ENCODE assay signal across 8 cellular contexts in the genomic region with DNA sequence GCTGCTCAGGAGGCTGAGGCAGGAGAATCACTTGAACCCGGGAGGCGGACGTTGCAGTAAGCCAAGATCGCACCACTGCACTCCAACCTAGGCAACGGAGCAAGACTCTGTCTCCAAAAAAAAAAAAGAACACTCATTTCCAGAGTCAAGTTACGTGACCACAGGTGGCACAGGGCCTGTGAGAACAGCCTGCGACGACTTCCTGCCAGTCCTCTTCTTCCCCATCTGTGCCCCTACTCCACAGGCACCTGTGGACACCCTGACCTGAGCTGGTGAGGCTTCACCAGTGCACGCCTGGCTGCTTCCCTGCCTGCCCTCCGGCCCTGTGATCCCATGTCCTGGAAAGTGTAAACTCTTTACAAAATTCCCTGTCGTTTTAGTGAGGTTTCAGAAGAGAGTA.
DNase-seq lines count a peak whose midpoint lies in the region; ATAC-seq and TF ChIP-seq lines count a peak whose summit lies in the region.

No MANE protein-coding gene starts in this region.

- no peak for DNase-seq in activated CD4-positive, CD25-positive, alpha-beta regulatory T cell (lab: John Stamatoyannopoulos, UW)
- DNase-seq in T-helper 9 cell, result peak; percentile 26
- DNase-seq in spleen, result peak; percentile 83
- no peak for DNase-seq in ureter (ENCODE audit: low spot score)
- DNase-seq in GM10266 (ENCODE audit: extremely low spot score), result no peak

- 37 to 62% (median 50%) methylated on average over 11 of the region's 11 CpGs for WGBS in spleen, 5 donors

- no peaks in the 10 kb centered on the region for H3K9me3 ChIP-seq in spleen

- ATAC-seq in activated CD4-positive, CD25-positive, alpha-beta regulatory T cell treated with anti-CD3 and anti-CD28 coated beads, Interleukin-2, amount 50 U/mL, for 24 hours, result peak; percentile 72 to 75
- ATAC-seq in HG02943 (IDR thresholded peaks at IDR 0.05; ENCODE audit: low read depth, unreplicated experiment) (peak; percentile 52), HG03045 (IDR thresholded peaks at IDR 0.05; ENCODE audit: unreplicated experiment) (no peak)

- no peaks in the 10 kb centered on the region for H3K27me3 ChIP-seq in spleen (replicated peaks in 1 of 7)

- no peak for TF ChIP-seq POLR2A in spleen (IDR thresholded peaks at IDR 0.05)

- peak overlapping the region in 7 of 8 donors; percentile 29 to 74 (median 61) for H3K27ac ChIP-seq in spleen

- H3K36me3 ChIP-seq in spleen, result peaks cover 0 to 41% (median 0%) of the 10 kb centered on the region in 6 donors

- no peak overlapping the region for H3K4me3 ChIP-seq in spleen

- intact Hi-C loops in spleen (cut with DNase I; ENCODE audit: low total_unique reads), result loop anchor here (10.0 kb wide), 1 partner anchor 64 kb away; no protein-coding TSS in a partner anchor

- TF ChIP-seq CTCF in spleen (IDR thresholded peaks at IDR 0.05 in 8 of 11, conservative IDR thresholded peaks at IDR 0.05 in 3 of 11) (no peak), GM10266 (IDR thresholded peaks at IDR 0.05; ENCODE audit: control insufficient read depth, insufficient read depth, low read depth, missing control alignments) (no peak)

- H3K4me1 ChIP-seq in spleen, result peaks cover 52 to 100% (median 89%) of the 10 kb centered on the region in 6 donors

Comparison
In these comparisons a context has a peak if more than half of its experiments do, and no peak if none do; other contexts are left out.
1. DNase-seq: peak in T-helper 9 cell (single experiment) and spleen (single experiment); none in activated CD4-positive, CD25-positive, alpha-beta regulatory T cell (0 of 4), ureter (single experiment) and GM10266 (single experiment).